ENCODE assay signal across 8 cellular contexts in genomic region chr3:161559177-161559998, GRCh38.
DNase-seq lines count a peak whose midpoint lies in the region; ATAC-seq and TF ChIP-seq lines count a peak whose summit lies in the region.

No MANE protein-coding gene starts in this region.

- no peaks in the 10 kb centered on the region for H3K27me3 ChIP-seq in psoas muscle (ENCODE audit: insufficient read depth in 3 of 3, low read length in 2 of 3)

- WGBS in psoas muscle, 3 donors = 24 to 32% (median 26%) methylated on average over 6 of the region's 6 CpGs

- POLR2A ChIA-PET in RWPE1 (lab: Yijun Ruan, JAX; ENCODE audit: low non-redundant PET) = no interaction called here

- H3K4me3 ChIP-seq in psoas muscle = no peak overlapping the region

- H3K9me3 ChIP-seq in psoas muscle = no peaks in the 10 kb centered on the region

- H3K36me3 ChIP-seq in psoas muscle (ENCODE audit: insufficient read depth in 1 of 2, low read depth in 1 of 2) = no peaks in the 10 kb centered on the region

- intact Hi-C loops in psoas muscle (cut with DNase I) = no loop called here

- TF ChIP-seq CTCF in RWPE1 (conservative IDR thresholded peaks at IDR 0.05; ENCODE audit: low read depth) = peak; percentile 84
- TF ChIP-seq CTCF in psoas muscle (IDR thresholded peaks at IDR 0.05) = peak; percentile 51

- CTCF ChIA-PET in RWPE1 (lab: Yijun Ruan, JAX) = no interaction called here

- no peaks in the 10 kb centered on the region for H3K4me1 ChIP-seq in psoas muscle

- ATAC-seq in GM19468 (IDR thresholded peaks at IDR 0.05; ENCODE audit: extremely low read depth, unreplicated experiment) (peak; percentile 44), psoas muscle (no peak), HG02798 (IDR thresholded peaks at IDR 0.05; ENCODE audit: poor library complexity, unreplicated experiment) (no peak)

- DNase-seq in Ammon's horn (ENCODE audit: low spot score) (peak; percentile 60), MV-4-11 (lab: John Stamatoyannopoulos, UW) (peak; percentile 40), RWPE1 (ENCODE audit: low spot score) (peak; percentile 26), fibroblast of peridontal ligament (ENCODE audit: extremely low read depth) (peak; percentile 6), psoas muscle (no peak)
- DNase-seq in stimulated activated CD8-positive, alpha-beta memory T cell treated with anti-CD3 and anti-CD28 coated beads, Interleukin-4, amount 100 ng/mL, for 48 hours = no peak

- H3K27ac ChIP-seq in RWPE1 (no peak overlapping the region), psoas muscle (no peak overlapping the region)

Comparison
In these comparisons a context has a peak if more than half of its experiments do, and no peak if none do; other contexts are left out.
1. DNase-seq: peak in Ammon's horn (single experiment), MV-4-11 (single experiment), RWPE1 (single experiment) and fibroblast of peridontal ligament (single experiment); none in psoas muscle (0 of 2) and stimulated activated CD8-positive, alpha-beta memory T cell treated with anti-CD3 and anti-CD28 coated beads, Interleukin-4, amount 100 ng/mL, for 48 hours (single experiment).